In genomic region chr9:136093995-136094881, GRCh38 we compare ENCODE assay signal across 8 cellular contexts. TPM values are rescaled to one million over a fixed set of nuclear protein-coding genes. Genes with fewer than 3 reads are reported as not detected.
DNase-seq lines count a peak whose midpoint lies in the region; ATAC-seq, FAIRE-seq and TF ChIP-seq lines count a peak whose summit lies in the region.

No MANE protein-coding gene starts in this region.

- H3K36me3 ChIP-seq in ES-I3 (ENCODE audit: insufficient read depth, low read length) (no peaks in the 10 kb centered on the region), cardiac muscle cell (no peaks in the 10 kb centered on the region), pancreas (no peaks in the 10 kb centered on the region)

- CTCF ChIA-PET in RWPE1 (lab: Yijun Ruan, JAX) = interaction anchor here (0.5 to 1.6 kb wide), 6 partner anchors 11 to 1312 kb away, joined by 3 to 7 read pairs (median 3); no protein-coding TSS in a partner anchor

- peaks cover 4% of the 10 kb centered on the region for H3K27me3 Mint-ChIP-seq in activated naive CD8-positive, alpha-beta T cell treated with anti-CD3 and anti-CD28 coated beads, Interleukin-2, amount 10 ng/mL, durations not matched to agents 7 days and 5 days

- H3K4me1 ChIP-seq in ES-I3 (ENCODE audit: insufficient read depth, low read length) = peaks cover 23% of the 10 kb centered on the region
- peaks cover 5% of the 10 kb centered on the region for H3K4me1 ChIP-seq in cardiac muscle cell (ENCODE audit: low read depth)
- peaks cover 0 to 17% (median 11%) of the 10 kb centered on the region in 3 donors for H3K4me1 ChIP-seq in pancreas

- no peak for FAIRE-seq in pancreas (lab: Jason Lieb, UNC)

- H3K27me3 ChIP-seq in cardiac muscle cell (peaks cover 21% of the 10 kb centered on the region), pancreas (no peaks in the 10 kb centered on the region)

- H3K4me3 ChIP-seq in cardiac muscle cell = peak overlapping the region; percentile 63
- H3K4me3 ChIP-seq in pancreas = peak overlapping the region; percentile 74 to 86 (median 80)

- H3K27ac ChIP-seq in RWPE1 (peak overlapping the region; percentile 87), cardiac muscle cell (no peak overlapping the region), pancreas (peak overlapping the region; percentile 75 to 89 (median 78))

- TF ChIP-seq CTCF in RWPE1 (conservative IDR thresholded peaks at IDR 0.05; ENCODE audit: low read depth) (no peak), cardiac muscle cell (IDR thresholded peaks at IDR 0.05; ENCODE audit: low read depth, low read length) (no peak), pancreas (IDR thresholded peaks at IDR 0.05) (no peak)

- POLR2A ChIA-PET in RWPE1 (lab: Yijun Ruan, JAX; ENCODE audit: low non-redundant PET) = interaction anchor here (1.7 kb wide), 1 partner anchor 13 kb away, joined by 6 read pairs; no protein-coding TSS in a partner anchor
- POLR2A ChIA-PET in activated naive CD8-positive, alpha-beta T cell treated with anti-CD3 and anti-CD28 coated beads, Interleukin-2, amount 10 ng/mL, durations not matched to agents 7 days and 5 days (lab: Charles Lee) = interaction anchor here (1.2 to 10.0 kb wide), 4 partner anchors 16 to 26 kb away, joined by 3 to 164 read pairs (median 10); partner anchors contain the start of gene TMEM250

- peaks cover 6% of the 10 kb centered on the region for H3K4me1 Mint-ChIP-seq in activated naive CD8-positive, alpha-beta T cell treated with anti-CD3 and anti-CD28 coated beads, Interleukin-2, amount 10 ng/mL, durations not matched to agents 7 days and 5 days

- intact Hi-C loops in pancreas (cut with DNase I) = no loop called here

- peak; percentile 81 for DNase-seq in RWPE1 (ENCODE audit: low spot score)
- DNase-seq in activated naive CD8-positive, alpha-beta T cell treated with anti-CD3 and anti-CD28 coated beads, Interleukin-2, amount 10 ng/mL, durations not matched to agents 7 days and 5 days = peak; percentile 75
- peak; percentile 66 to 72 for DNase-seq in cardiac muscle cell (ENCODE audit: low read depth in 1 of 2, low spot score in 1 of 2)
- peak; percentile 74 to 93 (median 81) for DNase-seq in pancreas
- DNase-seq in NCI-H82 treated with DMSO at 0.1 percent for 48 hours (lab: John Stamatoyannopoulos, UW; ENCODE audit: unreplicated experiment) = no peak
- no peak for DNase-seq in NCI-H526 treated with DMSO at 0.1 percent for 48 hours (lab: John Stamatoyannopoulos, UW)
- DNase-seq in A172 (ENCODE audit: low spot score) = no peak

- H3K9ac ChIP-seq in ES-I3 (ENCODE audit: low read depth, low read length) = peak overlapping the region; percentile 75

- 2 to 4% methylated on average over 54 to 74 of the region's 74 CpGs for WGBS in pancreas, 2 donors

- no peaks in the 10 kb centered on the region for H3K36me3 Mint-ChIP-seq in activated naive CD8-positive, alpha-beta T cell treated with anti-CD3 and anti-CD28 coated beads, Interleukin-2, amount 10 ng/mL, durations not matched to agents 7 days and 5 days

- ATAC-seq in activated naive CD8-positive, alpha-beta T cell treated with anti-CD3 and anti-CD28 coated beads, Interleukin-2, amount 10 ng/mL, durations not matched to agents 7 days and 5 days (ENCODE audit: low read depth) = peak; percentile 55
- ATAC-seq in pancreas = peak; percentile 76 to 81 (median 78)

- no peaks in the 10 kb centered on the region for H3K9me3 Mint-ChIP-seq in activated naive CD8-positive, alpha-beta T cell treated with anti-CD3 and anti-CD28 coated beads, Interleukin-2, amount 10 ng/mL, durations not matched to agents 7 days and 5 days

- peak overlapping the region; percentile 77 for H3K27ac Mint-ChIP-seq in activated naive CD8-positive, alpha-beta T cell treated with anti-CD3 and anti-CD28 coated beads, Interleukin-2, amount 10 ng/mL, durations not matched to agents 7 days and 5 days

- H3K9me3 ChIP-seq in ES-I3 (ENCODE audit: control insufficient read depth, insufficient read depth, low read length) (no peaks in the 10 kb centered on the region), cardiac muscle cell (ENCODE audit: low read depth) (no peaks in the 10 kb centered on the region), pancreas (no peaks in the 10 kb centered on the region)

- peak overlapping the region; percentile 82 for H3K4me3 Mint-ChIP-seq in activated naive CD8-positive, alpha-beta T cell treated with anti-CD3 and anti-CD28 coated beads, Interleukin-2, amount 10 ng/mL, durations not matched to agents 7 days and 5 days

RNA-seq across cellular contexts. Expression of gene NACC2, which starts 0.9 kb away (rescaled TPM):
- 10 to 100 TPM; 10.5 to 11.2 TPM for total RNA-seq in activated naive CD8-positive, alpha-beta T cell treated with anti-CD3 and anti-CD28 coated beads, Interleukin-2, amount 10 ng/mL, durations not matched to agents 7 days and 5 days
- 12.0 and 12.2 TPM in 2 replicates for total RNA-seq in cardiac muscle cell
- 4.4 and 5.0 TPM in 2 replicates for polyA plus RNA-seq in cardiac muscle cell
- total RNA-seq in pancreas = 10 to 100 TPM in 2 of 6 donors, 1 to 10 TPM in 4; 6.8 to 12.4 (median 8.9) TPM
- polyA plus RNA-seq in pancreas = 1 to 10 TPM; 4.3 to 5.5 TPM
- total RNA-seq in A172 (2014; rRNA removed; shearing (Covaris generic)) = 34.2 and 41.6 TPM in 2 replicates

RNA-seq across cellular contexts. Expression of gene TMEM250, which starts 24.4 kb away (rescaled TPM):
- total RNA-seq in activated naive CD8-positive, alpha-beta T cell treated with anti-CD3 and anti-CD28 coated beads, Interleukin-2, amount 10 ng/mL, durations not matched to agents 7 days and 5 days = 10 to 100 TPM; 45.3 to 45.9 TPM
- 29.3 and 41.6 TPM in 2 replicates for total RNA-seq in cardiac muscle cell
- 25.6 and 27.0 TPM in 2 replicates for polyA plus RNA-seq in cardiac muscle cell
- total RNA-seq in pancreas = 10 to 100 TPM in 4 of 6 donors, 1 to 10 TPM in 2; 8.0 to 17.8 (median 11.8) TPM
- 10 to 100 TPM in 1 of 2 donors, 1 to 10 TPM in 1; 9.8 to 12.1 TPM for polyA plus RNA-seq in pancreas
- total RNA-seq in A172 (2014; rRNA removed; shearing (Covaris generic)) = 70.4 and 81.1 TPM in 2 replicates

Comparison
In these comparisons a context has a peak if more than half of its experiments do, and no peak if none do; other contexts are left out.
1. DNase-seq: peak in RWPE1 (single experiment), activated naive CD8-positive, alpha-beta T cell treated with anti-CD3 and anti-CD28 coated beads, Interleukin-2, amount 10 ng/mL, durations not matched to agents 7 days and 5 days (single experiment), cardiac muscle cell (2 of 2) and pancreas (6 of 6); none in NCI-H82 treated with DMSO at 0.1 percent for 48 hours (single experiment), NCI-H526 treated with DMSO at 0.1 percent for 48 hours (single experiment) and A172 (single experiment).